ENCODE assay signal across 1 cellular context in the genomic region with DNA sequence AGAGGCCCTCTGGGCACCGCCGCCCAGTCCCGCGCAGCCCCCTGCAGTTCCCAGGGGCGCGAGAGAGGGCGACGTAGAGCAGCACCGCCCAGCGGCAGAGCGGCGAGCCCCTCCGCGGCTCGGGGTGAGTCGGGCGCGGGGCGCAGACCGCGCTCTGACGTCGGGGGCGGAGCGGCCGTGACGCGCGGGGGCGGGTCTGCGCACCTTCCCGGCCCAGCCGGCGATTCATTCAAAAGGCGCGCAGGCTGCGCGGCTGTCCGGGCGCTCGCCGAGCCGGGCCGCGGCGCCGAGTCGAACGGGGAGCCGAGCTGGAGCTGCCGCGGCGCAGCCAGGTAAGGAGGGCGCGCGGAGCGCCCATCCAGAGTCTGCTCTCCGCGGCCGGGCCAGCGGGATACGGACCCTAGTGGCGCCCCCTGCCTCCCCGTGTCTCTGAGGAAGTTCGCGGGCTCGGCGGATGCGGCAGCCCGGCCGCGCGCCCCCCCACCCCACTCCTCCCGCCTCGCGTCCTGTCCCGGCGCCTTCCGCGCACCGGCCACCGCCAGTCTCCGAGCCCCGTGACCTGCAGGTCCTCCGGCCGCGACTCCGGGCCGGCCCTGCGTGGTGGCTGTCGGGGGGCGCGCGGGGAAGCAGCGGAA.
TF ChIP-seq lines count a peak whose summit lies in the region.

A gene with protein sequence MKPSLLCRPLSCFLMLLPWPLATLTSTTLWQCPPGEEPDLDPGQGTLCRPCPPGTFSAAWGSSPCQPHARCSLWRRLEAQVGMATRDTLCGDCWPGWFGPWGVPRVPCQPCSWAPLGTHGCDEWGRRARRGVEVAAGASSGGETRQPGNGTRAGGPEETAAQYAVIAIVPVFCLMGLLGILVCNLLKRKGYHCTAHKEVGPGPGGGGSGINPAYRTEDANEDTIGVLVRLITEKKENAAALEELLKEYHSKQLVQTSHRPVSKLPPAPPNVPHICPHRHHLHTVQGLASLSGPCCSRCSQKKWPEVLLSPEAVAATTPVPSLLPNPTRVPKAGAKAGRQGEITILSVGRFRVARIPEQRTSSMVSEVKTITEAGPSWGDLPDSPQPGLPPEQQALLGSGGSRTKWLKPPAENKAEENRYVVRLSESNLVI (plus strand): TSS at position 232 of the 635 bp plus-strand sequence. CDS start 12,738 bp downstream, outside the sequence.

TF ChIP-seq in K562, 482 proteins besides CTCF, POLR2A, EP300 and RAD21 (continued from another document and continues in another):
- TF ChIP-seq ZFP36 (IDR thresholded peaks at IDR 0.05; ENCODE audit: low read depth, low read length, partially characterized antibody), result no peak
- TF ChIP-seq SPI1 (IDR thresholded peaks at IDR 0.05; ENCODE audit: borderline replicate concordance, low read depth, low read length), result no peak
- TF ChIP-seq XRCC5 (IDR thresholded peaks at IDR 0.05; ENCODE audit: low read depth, low read length), result no peak
- TF ChIP-seq, protein P1, sequence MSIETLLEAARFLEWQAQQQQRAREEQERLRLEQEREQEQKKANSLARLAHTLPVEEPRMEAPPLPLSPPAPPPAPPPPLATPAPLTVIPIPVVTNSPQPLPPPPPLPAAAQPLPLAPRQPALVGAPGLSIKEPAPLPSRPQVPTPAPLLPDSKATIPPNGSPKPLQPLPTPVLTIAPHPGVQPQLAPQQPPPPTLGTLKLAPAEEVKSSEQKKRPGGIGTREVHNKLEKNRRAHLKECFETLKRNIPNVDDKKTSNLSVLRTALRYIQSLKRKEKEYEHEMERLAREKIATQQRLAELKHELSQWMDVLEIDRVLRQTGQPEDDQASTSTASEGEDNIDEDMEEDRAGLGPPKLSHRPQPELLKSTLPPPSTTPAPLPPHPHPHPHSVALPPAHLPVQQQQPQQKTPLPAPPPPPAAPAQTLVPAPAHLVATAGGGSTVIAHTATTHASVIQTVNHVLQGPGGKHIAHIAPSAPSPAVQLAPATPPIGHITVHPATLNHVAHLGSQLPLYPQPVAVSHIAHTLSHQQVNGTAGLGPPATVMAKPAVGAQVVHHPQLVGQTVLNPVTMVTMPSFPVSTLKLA (conservative IDR thresholded peaks at IDR 0.05), result no peak
- TF ChIP-seq TAL1 (IDR thresholded peaks at IDR 0.05), result no peak
- TF ChIP-seq MEF2D (tag; conservative IDR thresholded peaks at IDR 0.05; ENCODE audit: low read depth), result no peak
- TF ChIP-seq IFI16 (CRISPR knock-in tag; IDR thresholded peaks at IDR 0.05), result no peak
- no peak for TF ChIP-seq PYGO2 (tag; IDR thresholded peaks at IDR 0.05)
- TF ChIP-seq PML (IDR thresholded peaks at IDR 0.05; ENCODE audit: low read length), result peak; percentile 68; the same call in 1 of the 2 replicates
- no peak for TF ChIP-seq MTF1 (CRISPR knock-in tag; IDR thresholded peaks at IDR 0.05; ENCODE audit: borderline replicate concordance)
- TF ChIP-seq ADNP (tag; IDR thresholded peaks at IDR 0.05), result no peak
- TF ChIP-seq BDP1 (IDR thresholded peaks at IDR 0.05; ENCODE audit: insufficient read depth, insufficient read length), result no peak
- TF ChIP-seq CBFA2T3 (IDR thresholded peaks at IDR 0.05), result no peak
- no peak for TF ChIP-seq SREBF2 (CRISPR knock-in tag; IDR thresholded peaks at IDR 0.05)
- TF ChIP-seq ATF1 (CRISPR knock-in tag; IDR thresholded peaks at IDR 0.05), result peak; percentile 28; the same call in 1 of the 2 replicates
- peak; percentile 94 for TF ChIP-seq ATF1 (tag; IDR thresholded peaks at IDR 0.05)
- TF ChIP-seq ZNF75A (CRISPR knock-in tag; IDR thresholded peaks at IDR 0.05), result no peak
- peak; percentile 57; the same call in 1 of the 2 replicates for TF ChIP-seq ILF3 (IDR thresholded peaks at IDR 0.05; ENCODE audit: borderline replicate concordance)
- TF ChIP-seq SUPT5H (IDR thresholded peaks at IDR 0.05), result peak; percentile 30
- TF ChIP-seq CBFA2T2 (conservative IDR thresholded peaks at IDR 0.05), result no peak
- TF ChIP-seq, protein P2, sequence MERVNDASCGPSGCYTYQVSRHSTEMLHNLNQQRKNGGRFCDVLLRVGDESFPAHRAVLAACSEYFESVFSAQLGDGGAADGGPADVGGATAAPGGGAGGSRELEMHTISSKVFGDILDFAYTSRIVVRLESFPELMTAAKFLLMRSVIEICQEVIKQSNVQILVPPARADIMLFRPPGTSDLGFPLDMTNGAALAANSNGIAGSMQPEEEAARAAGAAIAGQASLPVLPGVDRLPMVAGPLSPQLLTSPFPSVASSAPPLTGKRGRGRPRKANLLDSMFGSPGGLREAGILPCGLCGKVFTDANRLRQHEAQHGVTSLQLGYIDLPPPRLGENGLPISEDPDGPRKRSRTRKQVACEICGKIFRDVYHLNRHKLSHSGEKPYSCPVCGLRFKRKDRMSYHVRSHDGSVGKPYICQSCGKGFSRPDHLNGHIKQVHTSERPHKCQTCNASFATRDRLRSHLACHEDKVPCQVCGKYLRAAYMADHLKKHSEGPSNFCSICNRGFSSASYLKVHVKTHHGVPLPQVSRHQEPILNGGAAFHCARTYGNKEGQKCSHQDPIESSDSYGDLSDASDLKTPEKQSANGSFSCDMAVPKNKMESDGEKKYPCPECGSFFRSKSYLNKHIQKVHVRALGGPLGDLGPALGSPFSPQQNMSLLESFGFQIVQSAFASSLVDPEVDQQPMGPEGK (CRISPR knock-in tag; IDR thresholded peaks at IDR 0.05; ENCODE audit: borderline replicate concordance), result no peak
- no peak for TF ChIP-seq ZNF23 (CRISPR knock-in tag; IDR thresholded peaks at IDR 0.05)
- TF ChIP-seq, protein P3, sequence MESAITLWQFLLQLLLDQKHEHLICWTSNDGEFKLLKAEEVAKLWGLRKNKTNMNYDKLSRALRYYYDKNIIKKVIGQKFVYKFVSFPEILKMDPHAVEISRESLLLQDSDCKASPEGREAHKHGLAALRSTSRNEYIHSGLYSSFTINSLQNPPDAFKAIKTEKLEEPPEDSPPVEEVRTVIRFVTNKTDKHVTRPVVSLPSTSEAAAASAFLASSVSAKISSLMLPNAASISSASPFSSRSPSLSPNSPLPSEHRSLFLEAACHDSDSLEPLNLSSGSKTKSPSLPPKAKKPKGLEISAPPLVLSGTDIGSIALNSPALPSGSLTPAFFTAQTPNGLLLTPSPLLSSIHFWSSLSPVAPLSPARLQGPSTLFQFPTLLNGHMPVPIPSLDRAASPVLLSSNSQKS (CRISPR knock-in tag; IDR thresholded peaks at IDR 0.05), result no peak
- no peak for TF ChIP-seq ZNF561 (CRISPR knock-in tag; conservative IDR thresholded peaks at IDR 0.05)
- TF ChIP-seq SMAD4 (CRISPR knock-in tag; conservative IDR thresholded peaks at IDR 0.05), result peak; percentile 60; the same call in 1 of the 2 replicates
- TF ChIP-seq, protein P4, sequence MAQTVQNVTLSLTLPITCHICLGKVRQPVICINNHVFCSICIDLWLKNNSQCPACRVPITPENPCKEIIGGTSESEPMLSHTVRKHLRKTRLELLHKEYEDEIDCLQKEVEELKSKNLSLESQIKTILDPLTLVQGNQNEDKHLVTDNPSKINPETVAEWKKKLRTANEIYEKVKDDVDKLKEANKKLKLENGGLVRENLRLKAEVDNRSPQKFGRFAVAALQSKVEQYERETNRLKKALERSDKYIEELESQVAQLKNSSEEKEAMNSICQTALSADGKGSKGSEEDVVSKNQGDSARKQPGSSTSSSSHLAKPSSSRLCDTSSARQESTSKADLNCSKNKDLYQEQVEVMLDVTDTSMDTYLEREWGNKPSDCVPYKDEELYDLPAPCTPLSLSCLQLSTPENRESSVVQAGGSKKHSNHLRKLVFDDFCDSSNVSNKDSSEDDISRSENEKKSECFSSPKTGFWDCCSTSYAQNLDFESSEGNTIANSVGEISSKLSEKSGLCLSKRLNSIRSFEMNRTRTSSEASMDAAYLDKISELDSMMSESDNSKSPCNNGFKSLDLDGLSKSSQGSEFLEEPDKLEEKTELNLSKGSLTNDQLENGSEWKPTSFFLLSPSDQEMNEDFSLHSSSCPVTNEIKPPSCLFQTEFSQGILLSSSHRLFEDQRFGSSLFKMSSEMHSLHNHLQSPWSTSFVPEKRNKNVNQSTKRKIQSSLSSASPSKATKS (CRISPR knock-in tag; IDR thresholded peaks at IDR 0.05), result no peak
- peak; percentile 43; the same call in 1 of the 2 replicates for TF ChIP-seq TARDBP (IDR thresholded peaks at IDR 0.05)
- no peak for TF ChIP-seq ZNF764 (CRISPR knock-in tag; IDR thresholded peaks at IDR 0.05; ENCODE audit: low read depth)
- TF ChIP-seq SAP30 (IDR thresholded peaks at IDR 0.05; ENCODE audit: borderline replicate concordance, insufficient read depth, low read depth, low read length, poor library complexity, severe bottlenecking), result peak; percentile 86
- TF ChIP-seq ZNF232 (CRISPR knock-in tag; IDR thresholded peaks at IDR 0.05), result no peak
- TF ChIP-seq MAFG (tag; conservative IDR thresholded peaks at IDR 0.05), result no peak
- TF ChIP-seq RBM39 (optimal IDR thresholded peaks at IDR 0.05; ENCODE audit: low read depth, low read length), result no peak
- TF ChIP-seq ETV1 (tag; conservative IDR thresholded peaks at IDR 0.05; ENCODE audit: low read depth), result no peak
- TF ChIP-seq ZNF41 (CRISPR knock-in tag; conservative IDR thresholded peaks at IDR 0.05), result no peak
- 0 out of 2 replicates have a peak, but pooled peaks have one; percentile 8 for TF ChIP-seq ZNF384 (IDR thresholded peaks at IDR 0.05; ENCODE audit: low read depth, low read length)
- TF ChIP-seq MAFF (IDR thresholded peaks at IDR 0.05; ENCODE audit: low read length), result no peak
- TF ChIP-seq MTA3 (IDR thresholded peaks at IDR 0.05; ENCODE audit: borderline replicate concordance), result peak; percentile 88; the same call in 1 of the 2 replicates
- TF ChIP-seq PHTF2 (CRISPR knock-in tag; IDR thresholded peaks at IDR 0.05), result no peak
- no peak for TF ChIP-seq TEAD4 (IDR thresholded peaks at IDR 0.05; ENCODE audit: low read length)
- no peak for TF ChIP-seq TEAD4 (CRISPR knock-in tag; IDR thresholded peaks at IDR 0.05; ENCODE audit: borderline replicate concordance)
- no peak for TF ChIP-seq ZNF699 (CRISPR knock-in tag; IDR thresholded peaks at IDR 0.05; ENCODE audit: insufficient replicate concordance)
- TF ChIP-seq ZEB2 (IDR thresholded peaks at IDR 0.05), result no peak
- TF ChIP-seq, protein P5, sequence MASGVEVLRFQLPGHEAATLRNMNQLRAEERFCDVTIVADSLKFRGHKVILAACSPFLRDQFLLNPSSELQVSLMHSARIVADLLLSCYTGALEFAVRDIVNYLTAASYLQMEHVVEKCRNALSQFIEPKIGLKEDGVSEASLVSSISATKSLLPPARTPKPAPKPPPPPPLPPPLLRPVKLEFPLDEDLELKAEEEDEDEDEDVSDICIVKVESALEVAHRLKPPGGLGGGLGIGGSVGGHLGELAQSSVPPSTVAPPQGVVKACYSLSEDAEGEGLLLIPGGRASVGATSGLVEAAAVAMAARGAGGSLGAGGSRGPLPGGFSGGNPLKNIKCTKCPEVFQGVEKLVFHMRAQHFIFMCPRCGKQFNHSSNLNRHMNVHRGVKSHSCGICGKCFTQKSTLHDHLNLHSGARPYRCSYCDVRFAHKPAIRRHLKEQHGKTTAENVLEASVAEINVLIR (CRISPR knock-in tag; IDR thresholded peaks at IDR 0.05), result peak; percentile 73
- TF ChIP-seq SP2 (IDR thresholded peaks at IDR 0.05; ENCODE audit: extremely low read depth, low read depth, low read length, poor library complexity, severe bottlenecking), result no peak
- peak; percentile 92 for TF ChIP-seq ZBTB7A (IDR thresholded peaks at IDR 0.05; ENCODE audit: borderline replicate concordance, control insufficient read depth, low read depth, low read length)
- no peak for TF ChIP-seq SIX5 (IDR thresholded peaks at IDR 0.05; ENCODE audit: borderline replicate concordance in 1 of 2, insufficient read depth in 1 of 2, low read depth in 1 of 2, low read length in 2 of 2)
- TF ChIP-seq SMAD3 (CRISPR knock-in tag; conservative IDR thresholded peaks at IDR 0.05), result no peak
- TF ChIP-seq CCAR2 (IDR thresholded peaks at IDR 0.05; ENCODE audit: low read depth, low read length), result no peak
- TF ChIP-seq KDM4B (IDR thresholded peaks at IDR 0.05; ENCODE audit: borderline replicate concordance in 2 of 2, low read depth in 1 of 2), result no peak
- TF ChIP-seq, protein P6, sequence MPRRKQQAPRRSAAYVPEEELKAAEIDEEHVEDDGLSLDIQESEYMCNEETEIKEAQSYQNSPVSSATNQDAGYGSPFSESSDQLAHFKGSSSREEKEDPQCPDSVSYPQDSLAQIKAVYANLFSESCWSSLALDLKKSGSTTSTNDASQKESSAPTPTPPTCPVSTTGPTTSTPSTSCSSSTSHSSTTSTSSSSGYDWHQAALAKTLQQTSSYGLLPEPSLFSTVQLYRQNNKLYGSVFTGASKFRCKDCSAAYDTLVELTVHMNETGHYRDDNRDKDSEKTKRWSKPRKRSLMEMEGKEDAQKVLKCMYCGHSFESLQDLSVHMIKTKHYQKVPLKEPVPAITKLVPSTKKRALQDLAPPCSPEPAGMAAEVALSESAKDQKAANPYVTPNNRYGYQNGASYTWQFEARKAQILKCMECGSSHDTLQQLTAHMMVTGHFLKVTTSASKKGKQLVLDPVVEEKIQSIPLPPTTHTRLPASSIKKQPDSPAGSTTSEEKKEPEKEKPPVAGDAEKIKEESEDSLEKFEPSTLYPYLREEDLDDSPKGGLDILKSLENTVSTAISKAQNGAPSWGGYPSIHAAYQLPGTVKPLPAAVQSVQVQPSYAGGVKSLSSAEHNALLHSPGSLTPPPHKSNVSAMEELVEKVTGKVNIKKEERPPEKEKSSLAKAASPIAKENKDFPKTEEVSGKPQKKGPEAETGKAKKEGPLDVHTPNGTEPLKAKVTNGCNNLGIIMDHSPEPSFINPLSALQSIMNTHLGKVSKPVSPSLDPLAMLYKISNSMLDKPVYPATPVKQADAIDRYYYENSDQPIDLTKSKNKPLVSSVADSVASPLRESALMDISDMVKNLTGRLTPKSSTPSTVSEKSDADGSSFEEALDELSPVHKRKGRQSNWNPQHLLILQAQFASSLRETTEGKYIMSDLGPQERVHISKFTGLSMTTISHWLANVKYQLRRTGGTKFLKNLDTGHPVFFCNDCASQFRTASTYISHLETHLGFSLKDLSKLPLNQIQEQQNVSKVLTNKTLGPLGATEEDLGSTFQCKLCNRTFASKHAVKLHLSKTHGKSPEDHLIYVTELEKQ (CRISPR knock-in tag; IDR thresholded peaks at IDR 0.05), result no peak
- no peak for TF ChIP-seq ZNF124 (CRISPR knock-in tag; IDR thresholded peaks at IDR 0.05)
- TF ChIP-seq ZNF347 (CRISPR knock-in tag; IDR thresholded peaks at IDR 0.05; ENCODE audit: low read depth), result no peak
- no peak for TF ChIP-seq MCM3 (IDR thresholded peaks at IDR 0.05)
- TF ChIP-seq NONO (IDR thresholded peaks at IDR 0.05; ENCODE audit: low read depth in 2 of 2, low read length in 1 of 2), result peak; percentile 59 to 88
- TF ChIP-seq DPF2 (IDR thresholded peaks at IDR 0.05), result no peak
- TF ChIP-seq WHSC1 (IDR thresholded peaks at IDR 0.05; ENCODE audit: low read length), result no peak
- TF ChIP-seq ZNF184 (CRISPR knock-in tag; IDR thresholded peaks at IDR 0.05), result no peak
- no peak for TF ChIP-seq ZNF253 (CRISPR knock-in tag; conservative IDR thresholded peaks at IDR 0.05)
- TF ChIP-seq CHD1 (IDR thresholded peaks at IDR 0.05; ENCODE audit: low read length), result no peak
- TF ChIP-seq XRCC4 (IDR thresholded peaks at IDR 0.05; ENCODE audit: extremely low read depth, insufficient read depth, insufficient read length), result no peak
- no peak for TF ChIP-seq DIDO1 (tag; IDR thresholded peaks at IDR 0.05; ENCODE audit: low read depth)
- TF ChIP-seq STAT5B (CRISPR knock-in tag; IDR thresholded peaks at IDR 0.05), result no peak
- TF ChIP-seq, protein P7, sequence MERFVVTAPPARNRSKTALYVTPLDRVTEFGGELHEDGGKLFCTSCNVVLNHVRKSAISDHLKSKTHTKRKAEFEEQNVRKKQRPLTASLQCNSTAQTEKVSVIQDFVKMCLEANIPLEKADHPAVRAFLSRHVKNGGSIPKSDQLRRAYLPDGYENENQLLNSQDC (CRISPR knock-in tag; IDR thresholded peaks at IDR 0.05), result no peak
